Comparison of ENCODE assay signal across 16 cellular contexts in the genomic region with DNA sequence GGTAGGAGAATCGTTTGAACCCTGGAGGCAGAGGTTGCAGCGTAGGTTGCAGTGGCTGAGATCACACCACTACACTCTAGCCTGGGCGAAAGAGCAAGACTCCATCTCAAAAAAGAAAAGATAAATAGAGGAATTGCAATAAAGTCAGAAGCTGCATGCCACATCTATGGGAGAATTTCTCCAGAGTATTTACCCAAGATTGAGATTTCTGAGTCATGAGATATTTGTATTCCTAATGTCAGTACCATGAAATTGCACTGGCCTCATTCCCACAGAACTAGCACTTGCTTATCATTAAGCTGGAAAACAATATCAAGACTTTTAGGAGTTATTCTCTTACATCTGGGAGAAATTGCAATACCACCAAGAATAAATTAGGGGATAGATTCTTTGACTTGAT. TPM values are rescaled to one million over a fixed set of nuclear protein-coding genes. Genes with fewer than 3 reads are reported as not detected.
DNase-seq lines count a peak whose midpoint lies in the region; TF ChIP-seq lines count a peak whose summit lies in the region.
"Had no signal": no experiment of that assay in that cellular context is flagged by ENCODE, and none has a peak within 500 bp of the region (broad histone marks: within the 10 kb centered on the region; RNA-seq: fewer than 3 reads in every experiment).

No MANE protein-coding gene starts in this region.

- H3K4me2 ChIP-seq in hepatocyte, result no peak overlapping the region

- peak overlapping the region; percentile 56 for H3K27ac ChIP-seq in hepatocyte

- H3K4me3 ChIP-seq in adipocyte (ENCODE audit: low read length) (no peak overlapping the region), hepatocyte (no peak overlapping the region)

- H3K36me3 Mint-ChIP-seq in chondrocyte (ENCODE audit: low read depth) (peaks cover 1% of the 10 kb centered on the region), immature natural killer cell (no peaks in the 10 kb centered on the region)
- H3K36me3 Mint-ChIP-seq: CD4-positive, CD25-positive, alpha-beta regulatory T cell had no signal

- peaks cover 4% of the 10 kb centered on the region for H3K4me1 ChIP-seq in adipocyte (ENCODE audit: control insufficient read depth, insufficient read depth, low read length)
- no peaks in the 10 kb centered on the region for H3K4me1 ChIP-seq in hepatocyte (ENCODE audit: insufficient read depth)

- no peak overlapping the region for H3K9ac ChIP-seq in adipocyte (ENCODE audit: low read length)

- 84% methylated on average over 3 of the region's 3 CpGs for WGBS in hepatocyte (ENCODE audit: low lambda C conversion rate, missing lambda C conversion rate)

- H3K9me2 ChIP-seq in hepatocyte (replicated peaks; ENCODE audit: insufficient read depth), result no peaks in the 10 kb centered on the region

- peak; percentile 23 for DNase-seq in GM04504 (ENCODE audit: low read depth)
- peak; percentile 86 for DNase-seq in adipocyte (ENCODE audit: low read depth)
- no peak for DNase-seq in chondrocyte (ENCODE audit: low spot score)
- DNase-seq in hepatocyte (ENCODE audit: low spot score), result no peak
- no peak for DNase-seq in NCI-H774 (lab: John Stamatoyannopoulos, UW)
- no peak for DNase-seq in midbrain (lab: John Stamatoyannopoulos, UW)
- no peak for DNase-seq in immature natural killer cell
- DNase-seq in stimulated activated naive CD4-positive, alpha-beta T cell (lab: John Stamatoyannopoulos, UW), result no peak
- DNase-seq: CD4-positive, CD25-positive, alpha-beta regulatory T cell; GOT3; KBM-7; NCI-H1417 treated with DMSO at 0.1 percent for 48 hours; NCI-H1930; NCI-H2171; NCI-H446 treated with DMSO at 0.1 percent for 48 hours; SHP77 treated with DMSO at 0.1 percent for 48 hours had no signal

- H4K20me1 ChIP-seq in hepatocyte (ENCODE audit: insufficient read depth, poor library complexity, severe bottlenecking), result no peaks in the 10 kb centered on the region

- H3K9me3 Mint-ChIP-seq in chondrocyte (ENCODE audit: low read depth), result no peaks in the 10 kb centered on the region
- peaks cover 0 to 2% (median 0%) of the 10 kb centered on the region in 6 donors for H3K9me3 Mint-ChIP-seq in immature natural killer cell

- H3K4me3 Mint-ChIP-seq in chondrocyte (ENCODE audit: unreplicated experiment) (no peak overlapping the region), immature natural killer cell (no peak overlapping the region)
- H3K4me3 Mint-ChIP-seq: CD4-positive, CD25-positive, alpha-beta regulatory T cell had no signal

- H3K27me3 ChIP-seq in adipocyte (replicated peaks; ENCODE audit: control insufficient read depth, insufficient read depth, low read length) (no peaks in the 10 kb centered on the region), hepatocyte (no peaks in the 10 kb centered on the region)

- H3K9me3 ChIP-seq in adipocyte (ENCODE audit: control insufficient read depth, low read length) (no peaks in the 10 kb centered on the region), hepatocyte (ENCODE audit: low read depth) (no peaks in the 10 kb centered on the region)

- H3K36me3 ChIP-seq in adipocyte (ENCODE audit: control insufficient read depth, insufficient read depth, low read length, severe bottlenecking) (no peaks in the 10 kb centered on the region), hepatocyte (replicated peaks; ENCODE audit: insufficient read depth, low read depth) (no peaks in the 10 kb centered on the region)

- H3K79me2 ChIP-seq in hepatocyte, result no peaks in the 10 kb centered on the region

- peak overlapping the region; percentile 53 for H3K27ac Mint-ChIP-seq in chondrocyte (ENCODE audit: unreplicated experiment)
- H3K27ac Mint-ChIP-seq in immature natural killer cell, result no peak overlapping the region
- H3K27ac Mint-ChIP-seq: CD4-positive, CD25-positive, alpha-beta regulatory T cell had no signal

- H3K4me1 Mint-ChIP-seq in chondrocyte (ENCODE audit: low read depth) (peaks cover 13% of the 10 kb centered on the region), immature natural killer cell (no peaks in the 10 kb centered on the region)
- H3K4me1 Mint-ChIP-seq: CD4-positive, CD25-positive, alpha-beta regulatory T cell had no signal

- H3K27me3 Mint-ChIP-seq in chondrocyte (ENCODE audit: low read depth) (peaks cover 1% of the 10 kb centered on the region), immature natural killer cell (ENCODE audit: low read depth in 3 of 3) (peaks cover 0 to 2% (median 0%) of the 10 kb centered on the region in 3 donors)
- H3K27me3 Mint-ChIP-seq: CD4-positive, CD25-positive, alpha-beta regulatory T cell had no signal

- TF ChIP-seq CTCF in chondrocyte (IDR thresholded peaks at IDR 0.05), result no peak
- TF ChIP-seq CTCF in hepatocyte (IDR thresholded peaks at IDR 0.05; ENCODE audit: poor library complexity), result no peak

- H2AFZ ChIP-seq in hepatocyte, result no peak overlapping the region

RNA-seq across cellular contexts. Expression of gene ASIC5, which starts 37.4 kb away (rescaled TPM):
- total RNA-seq in chondrocyte (not detected in 3 replicates), hepatocyte (0.20 TPM in 1 of 2 replicates, not detected in the other)
- polyA plus RNA-seq in hepatocyte (not detected in 2 replicates), immature natural killer cell (not detected)
- total RNA-seq: CD4-positive, CD25-positive, alpha-beta regulatory T cell had no signal
- polyA plus RNA-seq: CD4-positive, CD25-positive, alpha-beta regulatory T cell had no signal

Comparison
In these comparisons a context has a peak if more than half of its experiments do, and no peak if none do; other contexts are left out.
1. DNase-seq: peak in GM04504 (single experiment) and adipocyte (single experiment); none in chondrocyte (single experiment), hepatocyte (single experiment), NCI-H774 (single experiment), midbrain (single experiment), immature natural killer cell (0 of 3) and stimulated activated naive CD4-positive, alpha-beta T cell (0 of 6).